Comparison of ENCODE assay signal across 1 cellular context in the genomic region with DNA sequence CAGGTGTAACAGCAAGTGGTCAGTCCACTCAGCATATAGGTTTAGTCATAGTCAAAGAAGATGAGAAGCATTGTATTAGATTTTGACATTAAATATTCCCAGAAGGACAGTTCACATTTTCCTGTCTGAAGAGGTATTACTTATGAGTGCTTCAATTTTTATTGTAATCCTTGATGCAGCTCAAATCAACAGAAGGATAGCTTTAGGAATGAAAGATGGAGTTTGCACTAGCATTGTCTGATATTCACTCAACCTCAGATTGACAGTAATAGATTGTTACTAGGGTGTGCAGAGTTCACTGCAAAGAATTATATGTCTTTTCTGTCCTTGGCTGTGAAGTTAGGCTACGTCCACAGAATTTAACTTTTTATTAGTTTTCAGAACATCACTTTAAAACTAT.
TF ChIP-seq lines count a peak whose summit lies in the region.

No MANE protein-coding gene starts in this region.

TF ChIP-seq in HCT116, 20 proteins besides CTCF, POLR2A, EP300 and RAD21 (continued from another document):
- TF ChIP-seq, protein P1, sequence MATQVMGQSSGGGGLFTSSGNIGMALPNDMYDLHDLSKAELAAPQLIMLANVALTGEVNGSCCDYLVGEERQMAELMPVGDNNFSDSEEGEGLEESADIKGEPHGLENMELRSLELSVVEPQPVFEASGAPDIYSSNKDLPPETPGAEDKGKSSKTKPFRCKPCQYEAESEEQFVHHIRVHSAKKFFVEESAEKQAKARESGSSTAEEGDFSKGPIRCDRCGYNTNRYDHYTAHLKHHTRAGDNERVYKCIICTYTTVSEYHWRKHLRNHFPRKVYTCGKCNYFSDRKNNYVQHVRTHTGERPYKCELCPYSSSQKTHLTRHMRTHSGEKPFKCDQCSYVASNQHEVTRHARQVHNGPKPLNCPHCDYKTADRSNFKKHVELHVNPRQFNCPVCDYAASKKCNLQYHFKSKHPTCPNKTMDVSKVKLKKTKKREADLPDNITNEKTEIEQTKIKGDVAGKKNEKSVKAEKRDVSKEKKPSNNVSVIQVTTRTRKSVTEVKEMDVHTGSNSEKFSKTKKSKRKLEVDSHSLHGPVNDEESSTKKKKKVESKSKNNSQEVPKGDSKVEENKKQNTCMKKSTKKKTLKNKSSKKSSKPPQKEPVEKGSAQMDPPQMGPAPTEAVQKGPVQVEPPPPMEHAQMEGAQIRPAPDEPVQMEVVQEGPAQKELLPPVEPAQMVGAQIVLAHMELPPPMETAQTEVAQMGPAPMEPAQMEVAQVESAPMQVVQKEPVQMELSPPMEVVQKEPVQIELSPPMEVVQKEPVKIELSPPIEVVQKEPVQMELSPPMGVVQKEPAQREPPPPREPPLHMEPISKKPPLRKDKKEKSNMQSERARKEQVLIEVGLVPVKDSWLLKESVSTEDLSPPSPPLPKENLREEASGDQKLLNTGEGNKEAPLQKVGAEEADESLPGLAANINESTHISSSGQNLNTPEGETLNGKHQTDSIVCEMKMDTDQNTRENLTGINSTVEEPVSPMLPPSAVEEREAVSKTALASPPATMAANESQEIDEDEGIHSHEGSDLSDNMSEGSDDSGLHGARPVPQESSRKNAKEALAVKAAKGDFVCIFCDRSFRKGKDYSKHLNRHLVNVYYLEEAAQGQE (IDR thresholded peaks at IDR 0.05; ENCODE audit: low read depth): no peak
- TF ChIP-seq FOSL1 (IDR thresholded peaks at IDR 0.05; ENCODE audit: low read depth): no peak
TF ChIP-seq in HCT116: peak in this region for 0.
